ENCODE assay signal across 8 cellular contexts in genomic region chr7:151060416-151061234, GRCh38. TPM values are rescaled to one million over a fixed set of nuclear protein-coding genes. Genes with fewer than 3 reads are reported as not detected.
DNase-seq lines count a peak whose midpoint lies in the region; ATAC-seq and TF ChIP-seq lines count a peak whose summit lies in the region.

No MANE protein-coding gene starts in this region.

- no peaks in the 10 kb centered on the region for H3K27me3 ChIP-seq in right lobe of liver

- peak overlapping the region in 2 of 3 donors; percentile 89 to 94 for H3K27ac ChIP-seq in right lobe of liver
- H3K27ac ChIP-seq in temporal lobe (ENCODE audit: low read depth, low read length) = peak overlapping the region; percentile 100

- intact Hi-C loops in MCF 10A (cut with micrococcal nuclease) = no loop called here
- intact Hi-C loops in right lobe of liver (cut with DNase I) = no loop called here

- CTCF ChIA-PET in MCF 10A (lab: Yijun Ruan, JAX) = interaction anchor here (0.6 to 4.6 kb wide), 13 partner anchors 11 to 162 kb away, joined by 3 to 42 read pairs (median 3); no protein-coding TSS in a partner anchor

- no peaks in the 10 kb centered on the region for H3K9me3 Mint-ChIP-seq in MCF 10A (ENCODE audit: unreplicated experiment)

- peaks cover 0 to 42% (median 17%) of the 10 kb centered on the region in 4 donors for H3K4me1 ChIP-seq in right lobe of liver

- DNase-seq in SIG-M5 treated with dmso at 0.1 percent for 504 hours (lab: John Stamatoyannopoulos, UW; ENCODE audit: unreplicated experiment) (peak; percentile 21), SIG-M5 (lab: John Stamatoyannopoulos, UW) (no peak), NCI-H526 (lab: John Stamatoyannopoulos, UW) (peak; percentile 72 to 88), MCF 10A (ENCODE audit: unreplicated experiment) (peak; percentile 71), right lobe of liver (peak in 2 of 3 donors; percentile 54 to 67), activated gamma-delta T cell (lab: John Stamatoyannopoulos, UW) (no peak)
- DNase-seq in stimulated activated CD4-positive, alpha-beta T cell treated with anti-CD3 and anti-CD28 coated beads, Interleukin-12 subunit alpha, Interleukin-12 subunit beta, amount 100 ng/mL, for 4 hours = no peak

- peaks cover 38% of the 10 kb centered on the region for H3K4me1 Mint-ChIP-seq in MCF 10A (ENCODE audit: insufficient read depth, unreplicated experiment)

- POLR2A ChIA-PET in MCF 10A (lab: Yijun Ruan, JAX) = interaction anchor here (1.8 to 8.4 kb wide), 4 partner anchors 14 to 52 kb away, joined by 6 to 151 read pairs (median 61); partner anchors contain the start of genes ABCB8, AGAP3, FASTK and TMUB1

- H3K27me3 Mint-ChIP-seq in MCF 10A (ENCODE audit: insufficient read depth, unreplicated experiment) = no peaks in the 10 kb centered on the region

- H3K36me3 ChIP-seq in right lobe of liver = peaks cover 0 to 12% (median 5%) of the 10 kb centered on the region in 4 donors

- no peak for ATAC-seq in right lobe of liver

- TF ChIP-seq POLR2A in right lobe of liver (IDR thresholded peaks at IDR 0.05) = no peak

- TF ChIP-seq CTCF in MCF 10A (IDR thresholded peaks at IDR 0.05; ENCODE audit: unreplicated experiment) = no peak
- no peak for TF ChIP-seq CTCF in right lobe of liver (IDR thresholded peaks at IDR 0.05)

- peak overlapping the region; percentile 85 to 92 (median 87) for H3K4me3 ChIP-seq in right lobe of liver

- BruUV-seq in MCF 10A (replicated peaks; lab: Mats Ljungman, UMichigan) = no TSS peak

- peaks cover 31% of the 10 kb centered on the region for H3K36me3 Mint-ChIP-seq in MCF 10A (ENCODE audit: insufficient read depth, unreplicated experiment)

- no peaks in the 10 kb centered on the region for H3K9me3 ChIP-seq in right lobe of liver

- H3K4me3 Mint-ChIP-seq in MCF 10A (ENCODE audit: unreplicated experiment) = peak overlapping the region; percentile 97

- WGBS in right lobe of liver (ENCODE audit: insufficient coverage, low coverage, low lambda C conversion rate, missing lambda C conversion rate) = 2% methylated on average over 6 of the region's 21 CpGs

- H3K27ac Mint-ChIP-seq in MCF 10A (ENCODE audit: low read depth, unreplicated experiment) = peak overlapping the region; percentile 87

RNA-seq across cellular contexts. Expression of gene SLC4A2, which starts 1.2 kb away (rescaled TPM):
- total RNA-seq in MCF 10A (2022) (112 and 114 TPM in 2 replicates), right lobe of liver (100 to 1,000 TPM in 4 of 6 experiments, 10 to 100 TPM in 2; 74.0 to 140 (median 106) TPM), temporal lobe (8.6 TPM)

RNA-seq across cellular contexts. Expression of gene CDK5, which starts 2.9 kb away (rescaled TPM):
- 11.8 and 12.2 TPM in 2 replicates for total RNA-seq in MCF 10A (2022)
- 1 to 10 TPM; 5.0 to 9.6 (median 6.1) TPM for total RNA-seq in right lobe of liver
- total RNA-seq in temporal lobe = 30.0 TPM

RNA-seq across cellular contexts. Expression of gene ASIC3, which starts 12.3 kb away (rescaled TPM):
- total RNA-seq in MCF 10A (2022) = 3.9 and 8.8 TPM in 2 replicates
- total RNA-seq in right lobe of liver = 1 to 10 TPM in 5 of 6 experiments, under 1 TPM in 1; 0.53 to 1.2 (median 1.2) TPM
- 1.2 TPM for total RNA-seq in temporal lobe

RNA-seq across cellular contexts. Expression of gene FASTK, which starts 20.0 kb away (rescaled TPM):
- 79.3 and 83.6 TPM in 2 replicates for total RNA-seq in MCF 10A (2022)
- total RNA-seq in right lobe of liver = 10 to 100 TPM; 33.4 to 48.8 (median 43.9) TPM
- total RNA-seq in temporal lobe = 24.6 TPM

RNA-seq across cellular contexts. Expression of gene TMUB1, which starts 22.7 kb away (rescaled TPM):
- total RNA-seq in MCF 10A (2022) (25.7 and 30.1 TPM in 2 replicates), right lobe of liver (10 to 100 TPM; 27.7 to 63.1 (median 41.8) TPM), temporal lobe (5.9 TPM)

Comparison
In these comparisons a context has a peak if more than half of its experiments do, and no peak if none do; other contexts are left out.
1. DNase-seq: peak in SIG-M5 treated with dmso at 0.1 percent for 504 hours (single experiment), NCI-H526 (2 of 2), MCF 10A (single experiment) and right lobe of liver (2 of 3); none in SIG-M5 (single experiment), stimulated activated CD4-positive, alpha-beta T cell treated with anti-CD3 and anti-CD28 coated beads, Interleukin-12 subunit alpha, Interleukin-12 subunit beta, amount 100 ng/mL, for 4 hours (single experiment) and activated gamma-delta T cell (single experiment).